In the genomic region with DNA sequence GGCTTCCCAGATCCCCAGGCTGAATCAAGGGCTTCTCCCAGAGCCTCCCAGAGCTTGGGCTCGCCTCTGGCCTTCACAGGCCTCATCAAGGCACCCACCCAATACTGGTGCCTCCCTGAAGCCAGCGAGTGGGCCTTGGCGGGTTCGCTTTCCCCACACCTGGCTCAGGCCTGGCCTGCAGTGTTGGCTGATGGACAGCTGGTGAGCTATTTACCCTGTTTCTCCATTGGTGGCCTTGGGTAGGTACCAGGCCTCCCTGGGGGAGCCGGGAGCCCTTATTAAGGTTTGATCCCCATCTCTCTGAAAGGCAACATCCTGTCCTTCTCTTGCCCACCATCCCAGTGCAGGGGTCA, we compare ENCODE assay signal across 11 cellular contexts. TPM values are rescaled to one million over a fixed set of nuclear protein-coding genes. Genes with fewer than 3 reads are reported as not detected.
DNase-seq lines count a peak whose midpoint lies in the region; ATAC-seq lines count a peak whose summit lies in the region.
"Had no signal": no experiment of that assay in that cellular context is flagged by ENCODE, and none has a peak within 500 bp of the region (broad histone marks: within the 10 kb centered on the region; RNA-seq: fewer than 3 reads in every experiment).

No MANE protein-coding gene starts in this region.

- ATAC-seq in GM18909 (IDR thresholded peaks at IDR 0.05; ENCODE audit: poor library complexity, unreplicated experiment) (peak; percentile 12), HG02870 (IDR thresholded peaks at IDR 0.05; ENCODE audit: unreplicated experiment) (peak; percentile 1)
- no peak for ATAC-seq in activated naive CD4-positive, alpha-beta T cell treated with anti-CD3 and anti-CD28 coated beads, Interleukin-2, amount 50 U/mL, for 72 hours
- no peak for ATAC-seq in stimulated activated effector memory CD8-positive, alpha-beta T cell treated with anti-CD3 and anti-CD28 coated beads, Interleukin-12 subunit alpha, Interleukin-12 subunit beta, amount 100 ng/mL, for 72 hours

- DNase-seq in activated naive CD4-positive, alpha-beta T cell treated with anti-CD3 and anti-CD28 coated beads, Interleukin-2, amount 50 U/mL, for 72 hours (ENCODE audit: low spot score in 2 of 2) = no peak
- DNase-seq in stimulated activated effector memory CD8-positive, alpha-beta T cell treated with anti-CD3 and anti-CD28 coated beads, Interleukin-12 subunit alpha, Interleukin-12 subunit beta, amount 100 ng/mL, for 72 hours (ENCODE audit: low spot score in 2 of 2) = peak in 1 of 2 donors; percentile 71
- DNase-seq in islet precursor cell (no peak), iPS-NIHi11 (ENCODE audit: low spot score) (no peak), NCI-H1105 (lab: John Stamatoyannopoulos, UW) (no peak)
- DNase-seq: colonic mucosa, NCI-H1417, RPMI8226 had no signal

- peak overlapping the region; percentile 96 to 98 for H3K27ac Mint-ChIP-seq in activated naive CD4-positive, alpha-beta T cell treated with anti-CD3 and anti-CD28 coated beads, Interleukin-2, amount 50 U/mL, for 72 hours
- H3K27ac Mint-ChIP-seq in stimulated activated effector memory CD8-positive, alpha-beta T cell treated with anti-CD3 and anti-CD28 coated beads, Interleukin-12 subunit alpha, Interleukin-12 subunit beta, amount 100 ng/mL, for 72 hours = peak overlapping the region; percentile 98

- H3K36me3 Mint-ChIP-seq in activated naive CD4-positive, alpha-beta T cell treated with anti-CD3 and anti-CD28 coated beads, Interleukin-2, amount 50 U/mL, for 72 hours = peaks cover 0 to 16% of the 10 kb centered on the region in 2 donors
- peaks cover 36% of the 10 kb centered on the region for H3K36me3 Mint-ChIP-seq in stimulated activated effector memory CD8-positive, alpha-beta T cell treated with anti-CD3 and anti-CD28 coated beads, Interleukin-12 subunit alpha, Interleukin-12 subunit beta, amount 100 ng/mL, for 72 hours

- H3K9me3 Mint-ChIP-seq in activated naive CD4-positive, alpha-beta T cell treated with anti-CD3 and anti-CD28 coated beads, Interleukin-2, amount 50 U/mL, for 72 hours = peaks cover 3 to 7% of the 10 kb centered on the region in 2 donors
- H3K9me3 Mint-ChIP-seq in stimulated activated effector memory CD8-positive, alpha-beta T cell treated with anti-CD3 and anti-CD28 coated beads, Interleukin-12 subunit alpha, Interleukin-12 subunit beta, amount 100 ng/mL, for 72 hours = peaks cover 3% of the 10 kb centered on the region

- peaks cover 81% of the 10 kb centered on the region for H3K4me1 Mint-ChIP-seq in stimulated activated effector memory CD8-positive, alpha-beta T cell treated with anti-CD3 and anti-CD28 coated beads, Interleukin-12 subunit alpha, Interleukin-12 subunit beta, amount 100 ng/mL, for 72 hours

- peak overlapping the region; percentile 79 for H3K4me3 Mint-ChIP-seq in stimulated activated effector memory CD8-positive, alpha-beta T cell treated with anti-CD3 and anti-CD28 coated beads, Interleukin-12 subunit alpha, Interleukin-12 subunit beta, amount 100 ng/mL, for 72 hours

RNA-seq across cellular contexts. Expression of a gene that starts 18.2 kb away (rescaled TPM):
- total RNA-seq in activated naive CD4-positive, alpha-beta T cell treated with anti-CD3 and anti-CD28 coated beads, Interleukin-2, amount 50 U/mL, for 72 hours = 100 to 1,000 TPM; 202 to 218 TPM

RNA-seq across cellular contexts. Expression of a gene that starts 25.1 kb away (rescaled TPM):
- total RNA-seq in activated naive CD4-positive, alpha-beta T cell treated with anti-CD3 and anti-CD28 coated beads, Interleukin-2, amount 50 U/mL, for 72 hours = 1 to 10 TPM in 1 of 2 donors, under 1 TPM in 1; 0.82 to 3.4 TPM
- total RNA-seq: thoracic aorta had no signal

RNA-seq across cellular contexts. Expression of a gene that starts 45.2 kb away (rescaled TPM):
- total RNA-seq in activated naive CD4-positive, alpha-beta T cell treated with anti-CD3 and anti-CD28 coated beads, Interleukin-2, amount 50 U/mL, for 72 hours = 100 to 1,000 TPM in 1 of 2 donors, 10 to 100 TPM in 1; 82.9 to 159 TPM

RNA-seq across cellular contexts. Expression of a gene that starts 47.0 kb away (rescaled TPM):
- total RNA-seq in activated naive CD4-positive, alpha-beta T cell treated with anti-CD3 and anti-CD28 coated beads, Interleukin-2, amount 50 U/mL, for 72 hours = under 1 TPM; 0.47 to 0.61 TPM

Comparison
In these comparisons a context has a peak if more than half of its experiments do, and no peak if none do; other contexts are left out.
1. ATAC-seq: peak in GM18909 (single experiment) and HG02870 (single experiment); none in activated naive CD4-positive, alpha-beta T cell treated with anti-CD3 and anti-CD28 coated beads, Interleukin-2, amount 50 U/mL, for 72 hours (0 of 2) and stimulated activated effector memory CD8-positive, alpha-beta T cell treated with anti-CD3 and anti-CD28 coated beads, Interleukin-12 subunit alpha, Interleukin-12 subunit beta, amount 100 ng/mL, for 72 hours (single experiment).